ENCODE assay signal across 1 cellular context in the genomic region with DNA sequence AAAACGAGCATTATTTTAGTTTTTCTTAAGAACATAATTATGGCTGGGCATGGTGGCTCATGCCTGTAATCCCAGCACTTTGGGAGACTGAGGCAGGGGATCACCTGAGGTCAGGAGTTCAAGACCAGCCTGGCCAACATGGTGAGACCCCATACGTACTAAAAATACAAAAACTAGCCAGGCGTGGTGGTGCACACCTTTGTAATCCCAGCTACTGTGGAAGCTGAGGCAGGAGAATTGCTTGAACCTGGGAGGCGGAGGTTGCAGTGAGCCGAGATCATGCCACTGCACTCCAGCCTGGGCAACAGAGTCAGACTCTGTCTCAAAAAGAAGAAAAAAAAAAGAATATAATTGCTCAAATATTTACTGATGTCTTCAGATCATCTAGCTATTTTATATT.
TF ChIP-seq lines count a peak whose summit lies in the region.

No MANE protein-coding gene starts in this region.

TF ChIP-seq in HepG2, 621 proteins besides CTCF, POLR2A, EP300 and RAD21:
- peak; percentile 27 for TF ChIP-seq GFI1 (CRISPR knock-in tag; IDR thresholded peaks at IDR 0.05; ENCODE audit: borderline replicate concordance)
- peak; percentile 28; the same call in 1 of the 2 replicates for TF ChIP-seq KAT7 (CRISPR knock-in tag; IDR thresholded peaks at IDR 0.05; ENCODE audit: borderline replicate concordance)
- TF ChIP-seq, protein P1, sequence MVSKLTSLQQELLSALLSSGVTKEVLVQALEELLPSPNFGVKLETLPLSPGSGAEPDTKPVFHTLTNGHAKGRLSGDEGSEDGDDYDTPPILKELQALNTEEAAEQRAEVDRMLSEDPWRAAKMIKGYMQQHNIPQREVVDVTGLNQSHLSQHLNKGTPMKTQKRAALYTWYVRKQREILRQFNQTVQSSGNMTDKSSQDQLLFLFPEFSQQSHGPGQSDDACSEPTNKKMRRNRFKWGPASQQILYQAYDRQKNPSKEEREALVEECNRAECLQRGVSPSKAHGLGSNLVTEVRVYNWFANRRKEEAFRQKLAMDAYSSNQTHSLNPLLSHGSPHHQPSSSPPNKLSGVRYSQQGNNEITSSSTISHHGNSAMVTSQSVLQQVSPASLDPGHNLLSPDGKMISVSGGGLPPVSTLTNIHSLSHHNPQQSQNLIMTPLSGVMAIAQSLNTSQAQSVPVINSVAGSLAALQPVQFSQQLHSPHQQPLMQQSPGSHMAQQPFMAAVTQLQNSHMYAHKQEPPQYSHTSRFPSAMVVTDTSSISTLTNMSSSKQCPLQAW (CRISPR knock-in tag; IDR thresholded peaks at IDR 0.05) = peak; percentile 2; the same call in 1 of the 2 replicates
- peak; percentile 58; the same call in 1 of the 2 replicates for TF ChIP-seq ZMYM3 (CRISPR knock-in tag; IDR thresholded peaks at IDR 0.05)
- peak; percentile 96 for TF ChIP-seq ZNF121 (CRISPR knock-in tag; IDR thresholded peaks at IDR 0.05)
- 0 out of 2 replicates have a peak, but pooled peaks have one; percentile 26 for TF ChIP-seq ZNF709 (CRISPR knock-in tag; IDR thresholded peaks at IDR 0.05)
- peak; percentile 37; the same call in 1 of the 2 replicates for TF ChIP-seq NAIF1 (CRISPR knock-in tag; IDR thresholded peaks at IDR 0.05; ENCODE audit: borderline replicate concordance)
- TF ChIP-seq, protein P2, sequence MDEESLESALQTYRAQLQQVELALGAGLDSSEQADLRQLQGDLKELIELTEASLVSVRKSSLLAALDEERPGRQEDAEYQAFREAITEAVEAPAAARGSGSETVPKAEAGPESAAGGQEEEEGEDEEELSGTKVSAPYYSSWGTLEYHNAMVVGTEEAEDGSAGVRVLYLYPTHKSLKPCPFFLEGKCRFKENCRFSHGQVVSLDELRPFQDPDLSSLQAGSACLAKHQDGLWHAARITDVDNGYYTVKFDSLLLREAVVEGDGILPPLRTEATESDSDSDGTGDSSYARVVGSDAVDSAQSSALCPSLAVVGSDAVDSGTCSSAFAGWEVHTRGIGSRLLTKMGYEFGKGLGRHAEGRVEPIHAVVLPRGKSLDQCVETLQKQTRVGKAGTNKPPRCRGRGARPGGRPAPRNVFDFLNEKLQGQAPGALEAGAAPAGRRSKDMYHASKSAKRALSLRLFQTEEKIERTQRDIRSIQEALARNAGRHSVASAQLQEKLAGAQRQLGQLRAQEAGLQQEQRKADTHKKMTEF (CRISPR knock-in tag; IDR thresholded peaks at IDR 0.05) = peak; percentile 36; the same call in 1 of the 2 replicates
TF ChIP-seq in HepG2: peak in this region for 8; not testable (repeated sequence) for 613.
